In the genomic region with DNA sequence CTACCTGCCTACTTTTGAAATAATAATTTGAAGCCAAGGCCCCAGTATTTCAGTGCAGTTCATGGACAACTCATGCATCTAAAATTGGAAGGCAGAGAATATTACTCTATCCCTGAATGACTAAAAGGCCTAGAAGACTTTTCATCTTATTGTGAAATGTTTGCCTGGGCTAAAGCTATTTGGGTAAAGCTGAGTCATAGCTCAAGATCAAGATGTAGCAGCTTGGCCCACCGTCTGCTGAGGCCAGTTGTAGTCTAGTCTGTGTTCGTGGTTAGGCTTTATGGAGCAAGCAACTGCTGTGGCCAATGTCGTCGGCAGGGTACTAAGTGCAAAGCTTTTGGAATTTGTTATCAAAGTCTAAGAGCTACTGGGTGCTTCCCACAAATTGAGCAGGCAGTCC, we compare ENCODE assay signal across 20 cellular contexts.
A peak's percentile ranks its signal among the peaks of the same experiment; 100 is the strongest.
DNase-seq lines count a peak whose midpoint lies in the region; ATAC-seq and TF ChIP-seq lines count a peak whose summit lies in the region.
"Had no signal": no experiment of that assay in that cellular context is flagged by ENCODE, and none has a peak within 500 bp of the region (broad histone marks: within the 10 kb centered on the region; RNA-seq: fewer than 3 reads in every experiment).

No MANE protein-coding gene starts in this region.

- DNase-seq in Kasumi-1 (lab: John Stamatoyannopoulos, UW) (peak; percentile 80 to 85), RWPE2 (ENCODE audit: low spot score) (no peak), choroid plexus epithelial cell (ENCODE audit: low read depth) (peak; percentile 62), non-pigmented ciliary epithelial cell (ENCODE audit: low read depth) (peak; percentile 20), AG20443 (ENCODE audit: low spot score) (no peak)
- DNase-seq in activated CD4-positive, alpha-beta memory T cell treated with anti-CD3 and anti-CD28 coated beads for 36 hours: no peak
- DNase-seq: activated B cell treated with CpG ODN at 0.5 μM for 24 hours; activated T-cell treated with anti-CD3 and anti-CD28 coated beads, Interleukin-2, amount 50 U/mL, for 72 hours; COR-L47; esophagus squamous epithelium; naive thymus-derived CD4-positive, alpha-beta T cell; NCI-H146; small intestine; stimulated activated CD8-positive, alpha-beta memory T cell treated with anti-CD3 and anti-CD28 coated beads, Interleukin-4, amount 100 ng/mL, for 48 hours; T-cell had no signal

- intact Hi-C loops in activated CD4-positive, alpha-beta memory T cell treated with anti-CD3 and anti-CD28 coated beads for 36 hours (cut with micrococcal nuclease): no loop called here

- H3K27ac ChIP-seq in RWPE2 (ENCODE audit: poor library complexity, severe bottlenecking): no peak overlapping the region
- H3K27ac ChIP-seq: cardiac muscle cell, esophagus squamous epithelium had no signal

- no peaks in the 10 kb centered on the region for H3K4me1 ChIP-seq in RWPE2 (ENCODE audit: insufficient read depth, poor library complexity, severe bottlenecking)
- H3K4me1 ChIP-seq: esophagus squamous epithelium had no signal

- H3K27me3 Mint-ChIP-seq in activated CD4-positive, alpha-beta memory T cell treated with anti-CD3 and anti-CD28 coated beads for 36 hours: no peaks in the 10 kb centered on the region
- H3K27me3 Mint-ChIP-seq: activated B cell treated with CpG ODN at 0.5 μM for 24 hours; activated naive CD8-positive, alpha-beta T cell; naive thymus-derived CD4-positive, alpha-beta T cell; progenitor cell of endocrine pancreas; T-cell had no signal

- H3K4me3 Mint-ChIP-seq in activated CD4-positive, alpha-beta memory T cell treated with anti-CD3 and anti-CD28 coated beads for 36 hours: no peak overlapping the region
- H3K4me3 Mint-ChIP-seq: activated B cell treated with CpG ODN at 0.5 μM for 24 hours; activated naive CD8-positive, alpha-beta T cell; activated T-cell treated with anti-CD3 and anti-CD28 coated beads, Interleukin-2, amount 50 U/mL, for 72 hours; naive thymus-derived CD4-positive, alpha-beta T cell; T-cell had no signal

- peak; percentile 88 for ATAC-seq in RWPE2 (ENCODE audit: low read depth)
- ATAC-seq in GM18520 (IDR thresholded peaks at IDR 0.05; ENCODE audit: unreplicated experiment): no peak
- ATAC-seq in GM18498 (IDR thresholded peaks at IDR 0.05; ENCODE audit: unreplicated experiment): no peak
- ATAC-seq: activated T-cell treated with anti-CD3 and anti-CD28 coated beads, Interleukin-2, amount 50 U/mL, for 72 hours; naive thymus-derived CD4-positive, alpha-beta T cell; T-cell had no signal

- no peaks in the 10 kb centered on the region for H3K27me3 ChIP-seq in RWPE2 (ENCODE audit: insufficient read depth, poor library complexity, severe bottlenecking)
- H3K27me3 ChIP-seq: cardiac muscle cell, esophagus squamous epithelium had no signal

- H3K4me1 Mint-ChIP-seq in activated CD4-positive, alpha-beta memory T cell treated with anti-CD3 and anti-CD28 coated beads for 36 hours (ENCODE audit: low read depth): no peaks in the 10 kb centered on the region
- H3K4me1 Mint-ChIP-seq: activated B cell treated with CpG ODN at 0.5 μM for 24 hours; naive thymus-derived CD4-positive, alpha-beta T cell; T-cell had no signal

- H3K9me3 ChIP-seq in RWPE2 (ENCODE audit: severe bottlenecking): no peaks in the 10 kb centered on the region

- H3K4me3 ChIP-seq in RWPE2 (ENCODE audit: severe bottlenecking) (no peak overlapping the region), choroid plexus epithelial cell (ENCODE audit: low read depth, low read length) (no peak overlapping the region)
- H3K4me3 ChIP-seq: cardiac muscle cell, esophagus squamous epithelium had no signal

- POLR2A ChIA-PET in activated CD4-positive, alpha-beta memory T cell treated with anti-CD3 and anti-CD28 coated beads for 36 hours (lab: Charles Lee): no interaction called here

- no peaks in the 10 kb centered on the region for H3K36me3 Mint-ChIP-seq in activated CD4-positive, alpha-beta memory T cell treated with anti-CD3 and anti-CD28 coated beads for 36 hours
- H3K36me3 Mint-ChIP-seq: activated naive CD8-positive, alpha-beta T cell; naive thymus-derived CD4-positive, alpha-beta T cell; T-cell had no signal

- H3K27ac Mint-ChIP-seq in activated CD4-positive, alpha-beta memory T cell treated with anti-CD3 and anti-CD28 coated beads for 36 hours: no peak overlapping the region
- H3K27ac Mint-ChIP-seq: activated B cell treated with CpG ODN at 0.5 μM for 24 hours; activated naive CD8-positive, alpha-beta T cell; activated T-cell treated with anti-CD3 and anti-CD28 coated beads, Interleukin-2, amount 50 U/mL, for 72 hours; naive thymus-derived CD4-positive, alpha-beta T cell; progenitor cell of endocrine pancreas; T-cell had no signal

- no peaks in the 10 kb centered on the region for H3K36me3 ChIP-seq in RWPE2 (ENCODE audit: low read depth)
- H3K36me3 ChIP-seq: cardiac muscle cell, esophagus squamous epithelium had no signal

- TF ChIP-seq CTCF in RWPE2 (IDR thresholded peaks at IDR 0.05; ENCODE audit: poor library complexity, severe bottlenecking): no peak
- TF ChIP-seq CTCF in choroid plexus epithelial cell (conservative IDR thresholded peaks at IDR 0.05; ENCODE audit: low read depth, low read length): no peak

- H3K9me3 Mint-ChIP-seq in activated CD4-positive, alpha-beta memory T cell treated with anti-CD3 and anti-CD28 coated beads for 36 hours: peaks cover 7% of the 10 kb centered on the region

- CTCF ChIA-PET in activated CD4-positive, alpha-beta memory T cell treated with anti-CD3 and anti-CD28 coated beads for 36 hours (lab: Charles Lee): no interaction called here

Comparison
In these comparisons a context has a peak if more than half of its experiments do, and no peak if none do; other contexts are left out.
1. DNase-seq: peak in Kasumi-1 (2 of 2), choroid plexus epithelial cell (single experiment) and non-pigmented ciliary epithelial cell (single experiment); none in RWPE2 (single experiment), AG20443 (single experiment) and activated CD4-positive, alpha-beta memory T cell treated with anti-CD3 and anti-CD28 coated beads for 36 hours (single experiment).